ENCODE assay signal across 8 cellular contexts in the genomic region with DNA sequence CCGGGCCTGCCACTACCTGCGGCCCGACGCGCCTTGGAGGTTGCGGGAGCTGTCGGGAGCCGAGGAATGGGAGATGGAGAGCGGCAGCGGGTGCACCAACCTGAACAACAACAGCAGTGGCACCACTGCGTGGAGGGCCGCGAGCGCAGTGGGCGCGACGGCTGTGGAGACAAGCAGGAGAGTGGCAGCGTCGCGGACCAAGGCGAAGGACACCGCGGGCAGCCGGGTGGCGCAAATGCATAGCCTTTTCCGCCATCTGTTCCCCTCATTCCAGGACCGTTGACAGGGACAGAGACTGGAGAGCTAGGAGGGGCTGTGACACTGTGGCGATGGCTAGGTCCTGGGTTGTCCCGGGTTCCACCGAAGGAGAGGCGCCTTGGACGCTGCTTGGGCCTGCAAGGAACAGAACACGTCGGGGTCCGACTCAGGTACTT. TPM values are rescaled to one million over a fixed set of nuclear protein-coding genes. Genes with fewer than 3 reads are reported as not detected.
DNase-seq lines count a peak whose midpoint lies in the region; ATAC-seq and TF ChIP-seq lines count a peak whose summit lies in the region.

No MANE protein-coding gene starts in this region.

- H3K4me1 ChIP-seq in mesenchymal stem cell (ENCODE audit: control insufficient read depth, insufficient read depth, low read depth, low read length), result peaks cover 16% of the 10 kb centered on the region
- H3K4me1 ChIP-seq in thoracic aorta (ENCODE audit: control insufficient read depth in 1 of 2, low read depth in 2 of 2), result peaks cover 0 to 6% of the 10 kb centered on the region in 2 donors

- POLR2A ChIA-PET in activated CD4-positive, alpha-beta memory T cell treated with anti-CD3 and anti-CD28 coated beads for 36 hours (lab: Charles Lee), result interaction anchor here (0.7 to 2.3 kb wide), 3 partner anchors 25 to 112 kb away, joined by 3 to 6 read pairs (median 3); no protein-coding TSS in a partner anchor

- no peaks in the 10 kb centered on the region for H3K9me3 ChIP-seq in mesenchymal stem cell (ENCODE audit: control insufficient read depth, low read length)
- no peaks in the 10 kb centered on the region for H3K9me3 ChIP-seq in thoracic aorta

- H2AK5ac ChIP-seq in mesenchymal stem cell (ENCODE audit: low read length, severe bottlenecking), result no peak overlapping the region

- no peak overlapping the region for H3K27ac Mint-ChIP-seq in activated naive CD4-positive, alpha-beta T cell treated with anti-CD3 and anti-CD28 coated beads, Interleukin-2, amount 10 ng/mL, durations not matched to agents 7 days and 5 days
- H3K27ac Mint-ChIP-seq in activated naive CD4-positive, alpha-beta T cell treated with anti-CD3 and anti-CD28 coated beads for 36 hours, result no peak overlapping the region
- H3K27ac Mint-ChIP-seq in activated CD4-positive, alpha-beta memory T cell treated with anti-CD3 and anti-CD28 coated beads for 36 hours, result no peak overlapping the region

- no peaks in the 10 kb centered on the region for H3K36me3 Mint-ChIP-seq in activated naive CD4-positive, alpha-beta T cell treated with anti-CD3 and anti-CD28 coated beads, Interleukin-2, amount 10 ng/mL, durations not matched to agents 7 days and 5 days
- H3K36me3 Mint-ChIP-seq in activated naive CD4-positive, alpha-beta T cell treated with anti-CD3 and anti-CD28 coated beads for 36 hours (ENCODE audit: low read depth), result no peaks in the 10 kb centered on the region
- no peaks in the 10 kb centered on the region for H3K36me3 Mint-ChIP-seq in activated CD4-positive, alpha-beta memory T cell treated with anti-CD3 and anti-CD28 coated beads for 36 hours

- WGBS in mesenchymal stem cell, result 25% methylated on average over 33 of the region's 35 CpGs

- H3K4me1 Mint-ChIP-seq in activated naive CD4-positive, alpha-beta T cell treated with anti-CD3 and anti-CD28 coated beads, Interleukin-2, amount 10 ng/mL, durations not matched to agents 7 days and 5 days, result peaks cover 56% of the 10 kb centered on the region
- peaks cover 37% of the 10 kb centered on the region for H3K4me1 Mint-ChIP-seq in activated naive CD4-positive, alpha-beta T cell treated with anti-CD3 and anti-CD28 coated beads for 36 hours (ENCODE audit: low read depth)
- peaks cover 35% of the 10 kb centered on the region for H3K4me1 Mint-ChIP-seq in activated CD4-positive, alpha-beta memory T cell treated with anti-CD3 and anti-CD28 coated beads for 36 hours (ENCODE audit: low read depth)

- H3K18ac ChIP-seq in mesenchymal stem cell (ENCODE audit: low read depth in 1 of 2, low read length in 2 of 2), result peak overlapping the region in 1 of 2 experiments; percentile 87

- H3K27ac ChIP-seq in mesenchymal stem cell (ENCODE audit: low read length, poor library complexity, severe bottlenecking) (no peak overlapping the region), thoracic aorta (no peak overlapping the region)

- H3K4ac ChIP-seq in mesenchymal stem cell (ENCODE audit: low read depth in 1 of 2, low read length in 2 of 2), result peak overlapping the region in 1 of 2 experiments; percentile 15

- peak overlapping the region; percentile 80 for H3K4me2 ChIP-seq in mesenchymal stem cell (ENCODE audit: low read length, poor library complexity, severe bottlenecking)

- no peaks in the 10 kb centered on the region for H3K36me3 ChIP-seq in mesenchymal stem cell (ENCODE audit: control insufficient read depth in 1 of 2, insufficient read depth in 2 of 2, low read depth in 1 of 2, low read length in 2 of 2)
- H3K36me3 ChIP-seq in thoracic aorta, result no peaks in the 10 kb centered on the region

- no peak for TF ChIP-seq CTCF in thoracic aorta (IDR thresholded peaks at IDR 0.05)

- CTCF ChIA-PET in activated naive CD4-positive, alpha-beta T cell treated with anti-CD3 and anti-CD28 coated beads, Interleukin-2, amount 10 ng/mL, durations not matched to agents 7 days and 5 days (lab: Charles Lee), result interaction anchor here (0.7 to 2.7 kb wide), 5 partner anchors 15 to 32 kb away, joined by 3 to 13 read pairs (median 3); a partner anchor contains a TSS
- CTCF ChIA-PET in activated naive CD4-positive, alpha-beta T cell treated with anti-CD3 and anti-CD28 coated beads for 36 hours (lab: Charles Lee), result interaction anchor here (1.2 to 1.7 kb wide), 4 partner anchors 10 to 149 kb away, joined by 4 to 5 read pairs (median 4); no protein-coding TSS in a partner anchor
- CTCF ChIA-PET in activated CD4-positive, alpha-beta memory T cell treated with anti-CD3 and anti-CD28 coated beads for 36 hours (lab: Charles Lee), result interaction anchor here (1.2 to 2.2 kb wide), 4 partner anchors 10 to 243 kb away, joined by 3 to 9 read pairs (median 4); no protein-coding TSS in a partner anchor

- no peak overlapping the region for H2BK15ac ChIP-seq in mesenchymal stem cell (ENCODE audit: low read depth, poor library complexity, severe bottlenecking)

- no peaks in the 10 kb centered on the region for H3K27me3 Mint-ChIP-seq in activated naive CD4-positive, alpha-beta T cell treated with anti-CD3 and anti-CD28 coated beads, Interleukin-2, amount 10 ng/mL, durations not matched to agents 7 days and 5 days
- no peaks in the 10 kb centered on the region for H3K27me3 Mint-ChIP-seq in activated naive CD4-positive, alpha-beta T cell treated with anti-CD3 and anti-CD28 coated beads for 36 hours (ENCODE audit: low read depth)
- H3K27me3 Mint-ChIP-seq in activated CD4-positive, alpha-beta memory T cell treated with anti-CD3 and anti-CD28 coated beads for 36 hours, result no peaks in the 10 kb centered on the region

- H3K14ac ChIP-seq in mesenchymal stem cell (ENCODE audit: low read length in 2 of 2), result peak overlapping the region in 1 of 2 experiments; percentile 60

- H2BK120ac ChIP-seq in mesenchymal stem cell (ENCODE audit: low read depth, low read length), result no peak overlapping the region

- no peak for DNase-seq in activated naive CD4-positive, alpha-beta T cell treated with anti-CD3 and anti-CD28 coated beads, Interleukin-2, amount 10 ng/mL, durations not matched to agents 7 days and 5 days
- DNase-seq in activated naive CD4-positive, alpha-beta T cell treated with anti-CD3 and anti-CD28 coated beads for 36 hours, result no peak
- no peak for DNase-seq in activated CD4-positive, alpha-beta memory T cell treated with anti-CD3 and anti-CD28 coated beads for 36 hours
- DNase-seq in mesenchymal stem cell, result no peak
- no peak for DNase-seq in thoracic aorta (ENCODE audit: low spot score)
- DNase-seq in NCI-H2081 treated with DMSO at 0.1 percent for 48 hours (lab: John Stamatoyannopoulos, UW), result no peak
- no peak for DNase-seq in NOMO-1 treated with DMSO at 0.1 percent for 48 hours (lab: John Stamatoyannopoulos, UW; ENCODE audit: unreplicated experiment)

- no peak overlapping the region for H4K8ac ChIP-seq in mesenchymal stem cell (ENCODE audit: low read length)

- peak overlapping the region in 1 of 2 experiments; percentile 63 for H2BK12ac ChIP-seq in mesenchymal stem cell (ENCODE audit: low read length in 2 of 2)

- no peaks in the 10 kb centered on the region for H3K9me3 Mint-ChIP-seq in activated naive CD4-positive, alpha-beta T cell treated with anti-CD3 and anti-CD28 coated beads, Interleukin-2, amount 10 ng/mL, durations not matched to agents 7 days and 5 days
- no peaks in the 10 kb centered on the region for H3K9me3 Mint-ChIP-seq in activated naive CD4-positive, alpha-beta T cell treated with anti-CD3 and anti-CD28 coated beads for 36 hours
- H3K9me3 Mint-ChIP-seq in activated CD4-positive, alpha-beta memory T cell treated with anti-CD3 and anti-CD28 coated beads for 36 hours, result no peaks in the 10 kb centered on the region

- H3K4me3 ChIP-seq in mesenchymal stem cell (ENCODE audit: insufficient read depth in 1 of 2, low read depth in 1 of 2, low read length in 2 of 2) (peak overlapping the region in 1 of 2 experiments; percentile 59), thoracic aorta (peak overlapping the region; percentile 73)

- intact Hi-C loops in activated naive CD4-positive, alpha-beta T cell treated with anti-CD3 and anti-CD28 coated beads for 36 hours (cut with micrococcal nuclease), result no loop called here
- intact Hi-C loops in activated CD4-positive, alpha-beta memory T cell treated with anti-CD3 and anti-CD28 coated beads for 36 hours (cut with micrococcal nuclease), result loop anchor here (5.0 to 10.0 kb wide), 3 partner anchors 113 to 1548 kb away; a partner anchor contains a TSS

- H2AFZ ChIP-seq in mesenchymal stem cell (ENCODE audit: low read depth, low read length), result peak overlapping the region; percentile 61

- H3K23ac ChIP-seq in mesenchymal stem cell (ENCODE audit: low read length in 2 of 2), result no peak overlapping the region

- H3K79me1 ChIP-seq in mesenchymal stem cell (replicated peaks; ENCODE audit: low read length, poor library complexity, severe bottlenecking), result no peaks in the 10 kb centered on the region

- peak overlapping the region; percentile 55 for H3K4me3 Mint-ChIP-seq in activated naive CD4-positive, alpha-beta T cell treated with anti-CD3 and anti-CD28 coated beads, Interleukin-2, amount 10 ng/mL, durations not matched to agents 7 days and 5 days
- H3K4me3 Mint-ChIP-seq in activated naive CD4-positive, alpha-beta T cell treated with anti-CD3 and anti-CD28 coated beads for 36 hours, result no peak overlapping the region
- peak overlapping the region; percentile 12 for H3K4me3 Mint-ChIP-seq in activated CD4-positive, alpha-beta memory T cell treated with anti-CD3 and anti-CD28 coated beads for 36 hours

- H3K27me3 ChIP-seq in mesenchymal stem cell (ENCODE audit: control insufficient read depth in 1 of 2, insufficient read depth in 1 of 2, low read length in 2 of 2), result peaks cover 0 to 32% of the 10 kb centered on the region in 2 experiments
- no peaks in the 10 kb centered on the region for H3K27me3 ChIP-seq in thoracic aorta (replicated peaks; ENCODE audit: insufficient read depth)

- no peak overlapping the region for H4K91ac ChIP-seq in mesenchymal stem cell (ENCODE audit: low read length)

- no peak overlapping the region for H2BK5ac ChIP-seq in mesenchymal stem cell (ENCODE audit: low read depth, low read length, poor library complexity, severe bottlenecking)

- ATAC-seq in thoracic aorta (ENCODE audit: insufficient number of reproducible peaks, low FRiP score, low read depth), result no peak
- ATAC-seq in HG02970 (IDR thresholded peaks at IDR 0.05; ENCODE audit: low FRiP score, unreplicated experiment), result no peak

- no peak overlapping the region for H3K9ac ChIP-seq in mesenchymal stem cell (ENCODE audit: low read length)

RNA-seq across cellular contexts. Expression of a gene that starts 1.0 kb away (rescaled TPM):
- under 1 TPM in 1 of 2 experiments, not detected in 1; 0.30 TPM for total RNA-seq in activated naive CD4-positive, alpha-beta T cell treated with anti-CD3 and anti-CD28 coated beads for 36 hours
- under 1 TPM; 0.34 to 0.55 TPM for total RNA-seq in activated CD4-positive, alpha-beta memory T cell treated with anti-CD3 and anti-CD28 coated beads for 36 hours
- polyA plus RNA-seq in mesenchymal stem cell (2013, experiment 1 of 2), result 0.35 TPM
- 0.29 TPM for polyA plus RNA-seq in mesenchymal stem cell (2013, experiment 2 of 2)
- total RNA-seq in thoracic aorta, result not detected

RNA-seq across cellular contexts. Expression of a gene that starts 32.1 kb away (rescaled TPM):
- 1,000 to 10,000 TPM; 3,049 to 3,109 TPM for total RNA-seq in activated naive CD4-positive, alpha-beta T cell treated with anti-CD3 and anti-CD28 coated beads for 36 hours
- total RNA-seq in activated CD4-positive, alpha-beta memory T cell treated with anti-CD3 and anti-CD28 coated beads for 36 hours, result 1,000 to 10,000 TPM; 2,669 to 2,681 TPM
- 6,089 TPM for polyA plus RNA-seq in mesenchymal stem cell (2013, experiment 1 of 2)
- polyA plus RNA-seq in mesenchymal stem cell (2013, experiment 2 of 2), result 6,065 TPM
- total RNA-seq in thoracic aorta, result 1,000 to 10,000 TPM in 1 of 2 donors, 100 to 1,000 TPM in 1; 889 to 1,700 TPM
